ENCODE assay signal across 27 cellular contexts in genomic region chr21:43198376-43198775, GRCh38. TPM values are rescaled to one million over a fixed set of nuclear protein-coding genes. Genes with fewer than 3 reads are reported as not detected.
DNase-seq lines count a peak whose midpoint lies in the region; ATAC-seq, FAIRE-seq and TF ChIP-seq lines count a peak whose summit lies in the region.
"Had no signal": no experiment of that assay in that cellular context is flagged by ENCODE, and none has a peak within 500 bp of the region (broad histone marks: within the 10 kb centered on the region; RNA-seq: fewer than 3 reads in every experiment).

No MANE protein-coding gene starts in this region.

- no peaks in the 10 kb centered on the region for H3K9me3 ChIP-seq in HEK293 (ENCODE audit: control insufficient read depth, insufficient read depth, low read depth, low read length)

- H3K4me1 ChIP-seq in HEK293 (ENCODE audit: control insufficient read depth, insufficient read depth, low read length) (peaks cover 7% of the 10 kb centered on the region; the same call in 1 of the 2 replicates), foreskin keratinocyte (peaks cover 49% of the 10 kb centered on the region)

- no peak for TF ChIP-seq RAD21 in Ishikawa (IDR thresholded peaks at IDR 0.05; ENCODE audit: low read depth)

- ATAC-seq in foreskin keratinocyte (no peak), left cardiac atrium (no peak), GM19023 (IDR thresholded peaks at IDR 0.05; ENCODE audit: unreplicated experiment) (no peak)
- ATAC-seq: GM23338, HCT116 had no signal

- no peak for FAIRE-seq in bronchial epithelial cell (lab: Jason Lieb, UNC)
- FAIRE-seq: GM12891, GM18507, GM19239 had no signal

- H3K4me3 ChIP-seq in HEK293 (ENCODE audit: low read depth, low read length) = no peak overlapping the region
- H3K4me3 ChIP-seq in bronchial epithelial cell (ENCODE audit: low read depth, low read length) = no peak overlapping the region
- H3K4me3 ChIP-seq: GM23338 had no signal

- no peak overlapping the region for H3K27ac ChIP-seq in HEK293 (ENCODE audit: extremely low read depth, low read depth, low read length)
- H3K27ac ChIP-seq in foreskin keratinocyte = peak overlapping the region; percentile 86

- intact Hi-C loops in left cardiac atrium (cut with DNase I) = no loop called here

- POLR2A ChIA-PET in HEK293 (lab: Yijun Ruan, JAX) = no interaction called here

- H3K36me3 ChIP-seq in HEK293 (ENCODE audit: control insufficient read depth in 2 of 2, insufficient read depth in 1 of 2, low read length in 2 of 2) (no peaks in the 10 kb centered on the region), bronchial epithelial cell (ENCODE audit: control insufficient read depth, insufficient read depth, low read length) (no peaks in the 10 kb centered on the region)

- no peak for TF ChIP-seq CTCF in HEK293 (tag by site-specific recombination; IDR thresholded peaks at IDR 0.05)
- TF ChIP-seq CTCF in bronchial epithelial cell (IDR thresholded peaks at IDR 0.05; ENCODE audit: insufficient read depth, low read length, severe bottlenecking) = no peak
- TF ChIP-seq CTCF in foreskin keratinocyte (conservative IDR thresholded peaks at IDR 0.05) = no peak

- CTCF ChIA-PET in HEK293 (lab: Yijun Ruan, JAX) = no interaction called here

- peak; percentile 48 for DNase-seq in bronchial epithelial cell (ENCODE audit: low read depth)
- DNase-seq in foreskin keratinocyte = peak; percentile 36 to 73
- no peak for DNase-seq in left cardiac atrium
- DNase-seq in OCI-M1 (lab: John Stamatoyannopoulos, UW) = no peak
- DNase-seq: C1 segment of cervical spinal cord; Calu3; CD4-positive, alpha-beta memory T cell; COR-L47; DMS53; DMS79 treated with DMSO at 0.1 percent for 48 hours; GF-D8; H9; HFFc6 had no signal

- no peaks in the 10 kb centered on the region for H3K27me3 ChIP-seq in bronchial epithelial cell (ENCODE audit: control insufficient read depth, insufficient read depth, low read length)
- no peaks in the 10 kb centered on the region for H3K27me3 ChIP-seq in foreskin keratinocyte

- TF ChIP-seq EP300 in Ishikawa (IDR thresholded peaks at IDR 0.05; ENCODE audit: borderline replicate concordance) = no peak

TF ChIP-seq in HEK293, 187 proteins besides CTCF, POLR2A, EP300 and RAD21:
- peak; percentile 41 for TF ChIP-seq SETDB1 (IDR thresholded peaks at IDR 0.05; ENCODE audit: insufficient read length, low read length)
- no peak for TF ChIP-seq ZNF184 (tag by site-specific recombination; IDR thresholded peaks at IDR 0.05)

TF ChIP-seq in Ishikawa, 13 proteins besides CTCF, POLR2A, EP300 and RAD21:
- TF ChIP-seq TAF1 (IDR thresholded peaks at IDR 0.05; ENCODE audit: low read depth) (no peak), TEAD4 (IDR thresholded peaks at IDR 0.05) (peak; percentile 64), YY1 (IDR thresholded peaks at IDR 0.05; ENCODE audit: low read depth) (no peak), FOXM1 (IDR thresholded peaks at IDR 0.05; ENCODE audit: borderline replicate concordance, low read depth) (no peak), NFIC (IDR thresholded peaks at IDR 0.05) (no peak), REST (IDR thresholded peaks at IDR 0.05; ENCODE audit: low read depth) (no peak), TCF12 (IDR thresholded peaks at IDR 0.05; ENCODE audit: low read depth) (no peak)

RNA-seq across cellular contexts. Expression of gene CRYAA, which starts 29.6 kb away (rescaled TPM):
- total RNA-seq in bronchial epithelial cell (not detected in 2 replicates), foreskin keratinocyte (not detected in 2 replicates), left cardiac atrium (not detected)
- not detected in 2 replicates for polyA plus RNA-seq in foreskin keratinocyte
- total RNA-seq: A172; A673; Calu3; CD4-positive, alpha-beta memory T cell; Daoy; G401; GM23338; H4; H9; HFFc6 had no signal
- polyA plus RNA-seq: BJ; CD4-positive, alpha-beta memory T cell; GM23338 had no signal

Comparison
In these comparisons a context has a peak if more than half of its experiments do, and no peak if none do; other contexts are left out.
1. DNase-seq: peak in bronchial epithelial cell (single experiment) and foreskin keratinocyte (2 of 2); none in left cardiac atrium (single experiment) and OCI-M1 (single experiment).